ENCODE assay signal across 8 cellular contexts in genomic region chr21:39349211-39350093, GRCh38. TPM values are rescaled to one million over a fixed set of nuclear protein-coding genes. Genes with fewer than 3 reads are reported as not detected.
DNase-seq lines count a peak whose midpoint lies in the region; TF ChIP-seq lines count a peak whose summit lies in the region.

No MANE protein-coding gene starts in this region.

- H3K4me3 ChIP-seq in HFF-Myc (replicated peaks; ENCODE audit: low read depth, low read length) (peak overlapping the region; percentile 49), SJSA1 (peak overlapping the region; percentile 97)

- H3K36me3 Mint-ChIP-seq in activated naive CD4-positive, alpha-beta T cell treated with anti-CD3 and anti-CD28 coated beads for 36 hours (ENCODE audit: low read depth), result peaks cover 25% of the 10 kb centered on the region

- H3K9me3 Mint-ChIP-seq in activated naive CD4-positive, alpha-beta T cell treated with anti-CD3 and anti-CD28 coated beads for 36 hours, result no peaks in the 10 kb centered on the region

- CTCF ChIA-PET in activated naive CD4-positive, alpha-beta T cell treated with anti-CD3 and anti-CD28 coated beads for 36 hours (lab: Charles Lee), result interaction anchor here (0.6 to 2.1 kb wide), 4 partner anchors 31 to 39 kb away, joined by 3 to 8 read pairs (median 4); partner anchors contain the start of gene BRWD1

- no peaks in the 10 kb centered on the region for H3K27me3 Mint-ChIP-seq in activated naive CD4-positive, alpha-beta T cell treated with anti-CD3 and anti-CD28 coated beads for 36 hours (ENCODE audit: low read depth)

- peak overlapping the region; percentile 99 for H3K27ac Mint-ChIP-seq in activated naive CD4-positive, alpha-beta T cell treated with anti-CD3 and anti-CD28 coated beads for 36 hours

- no peaks in the 10 kb centered on the region for H3K9me3 ChIP-seq in SJSA1 (replicated peaks)

- intact Hi-C loops in activated naive CD4-positive, alpha-beta T cell treated with anti-CD3 and anti-CD28 coated beads for 36 hours (cut with micrococcal nuclease), result loop anchor here (1.0 kb wide), 7 partner anchors 31 to 582 kb away; partner anchors contain the start of genes ETS2, LCA5L and PSMG1

- DNase-seq in GM03348 (ENCODE audit: low spot score) (peak; percentile 97), HFF-Myc (ENCODE audit: extremely low read depth, low read depth) (peak; percentile 78), MV-4-11 (lab: John Stamatoyannopoulos, UW) (peak; percentile 97), SJSA1 (ENCODE audit: low read depth in 1 of 2, low spot score in 2 of 2) (peak; percentile 91 to 95), germinal center (ENCODE audit: low spot score) (peak; percentile 99), non-pigmented ciliary epithelial cell (ENCODE audit: low read depth) (peak; percentile 81), superior temporal gyrus (ENCODE audit: extremely low spot score) (peak; percentile 97)
- DNase-seq in activated naive CD4-positive, alpha-beta T cell treated with anti-CD3 and anti-CD28 coated beads for 36 hours, result peak; percentile 98

- no peaks in the 10 kb centered on the region for H3K27me3 ChIP-seq in SJSA1 (replicated peaks)

- peaks cover 44% of the 10 kb centered on the region for H3K36me3 ChIP-seq in SJSA1

- 0 out of 2 replicates have a peak overlapping the region, but pooled peaks have one; percentile 2 for H3K27ac ChIP-seq in SJSA1

- no peak for TF ChIP-seq CTCF in HFF-Myc (IDR thresholded peaks at IDR 0.05; ENCODE audit: low read depth, low read length, missing control alignments)

- H3K4me3 Mint-ChIP-seq in activated naive CD4-positive, alpha-beta T cell treated with anti-CD3 and anti-CD28 coated beads for 36 hours, result peak overlapping the region; percentile 99

- H3K4me1 ChIP-seq in SJSA1 (replicated peaks), result peaks cover 27% of the 10 kb centered on the region

- peaks cover 32% of the 10 kb centered on the region for H3K4me1 Mint-ChIP-seq in activated naive CD4-positive, alpha-beta T cell treated with anti-CD3 and anti-CD28 coated beads for 36 hours (ENCODE audit: low read depth)

RNA-seq across cellular contexts. Expression of gene HMGN1, which starts 0.6 kb away (rescaled TPM):
- total RNA-seq in SJSA1 (2014; rRNA removed; shearing (Covaris generic)), result 446 and 461 TPM in 2 replicates
- 100 to 1,000 TPM; 527 to 529 TPM for total RNA-seq in activated naive CD4-positive, alpha-beta T cell treated with anti-CD3 and anti-CD28 coated beads for 36 hours

RNA-seq across cellular contexts. Expression of gene BRWD1, which starts 36.0 kb away (rescaled TPM):
- total RNA-seq in SJSA1 (2014; rRNA removed; shearing (Covaris generic)), result 23.2 and 30.3 TPM in 2 replicates
- total RNA-seq in activated naive CD4-positive, alpha-beta T cell treated with anti-CD3 and anti-CD28 coated beads for 36 hours, result 10 to 100 TPM; 23.0 to 24.5 TPM

Comparison
In these comparisons a context has a peak if more than half of its experiments do, and no peak if none do; other contexts are left out.
1. Peak in every context shown above with its lines: DNase-seq, H3K4me3 ChIP-seq and H3K27ac ChIP-seq.